Comparison of ENCODE assay signal across 26 cellular contexts in genomic region chr4:167642250-167642649, GRCh38.
DNase-seq lines count a peak whose midpoint lies in the region; ATAC-seq and TF ChIP-seq lines count a peak whose summit lies in the region.
"Had no signal": no experiment of that assay in that cellular context is flagged by ENCODE, and none has a peak within 500 bp of the region (broad histone marks: within the 10 kb centered on the region; RNA-seq: fewer than 3 reads in every experiment).

No MANE protein-coding gene starts in this region.

- in situ Hi-C loops in brain microvascular endothelial cell (cut with HindIII; ENCODE audit: low pct_ligation_motif_present, low sequenced_read_pairs), result no loop called here

- DNase-seq in dorsolateral prefrontal cortex (no peak), brain microvascular endothelial cell (no peak), epidermal melanocyte (ENCODE audit: insufficient read length, low spot score) (no peak)
- DNase-seq: activated CD4-positive, alpha-beta T cell treated with anti-CD3 and anti-CD28 coated beads, Interleukin-2, amount 10 ng/mL, durations not matched to agents 24 days and 14 days; activated CD8-positive, alpha-beta memory T cell treated with anti-CD3 and anti-CD28 coated beads for 24 hours; activated effector memory CD4-positive, alpha-beta T cell treated with Interleukin-2 at 50 U/mL for 16 hours; activated T-cell treated with anti-CD3 and anti-CD28 coated beads for 4 hours; amygdala; HFFc6; immature natural killer cell; left colon; natural killer cell; NCI-H146; NCI-H226; nucleus accumbens; stomach; T1000; thyroid gland had no signal

- no peaks in the 10 kb centered on the region for H3K36me3 ChIP-seq in brain microvascular endothelial cell (replicated peaks)
- H3K36me3 ChIP-seq: BLaER1, prostate gland, stomach, thyroid gland had no signal

- H3K27ac ChIP-seq in dorsolateral prefrontal cortex (no peak overlapping the region), brain microvascular endothelial cell (no peak overlapping the region)
- H3K27ac ChIP-seq: BLaER1, prostate gland, stomach, thyroid gland had no signal

- no peak for TF ChIP-seq CTCF in dorsolateral prefrontal cortex (IDR thresholded peaks at IDR 0.05 in 54 of 56, conservative IDR thresholded peaks at IDR 0.05 in 2 of 56; ENCODE audit: low read depth in 1 of 56, partially characterized antibody in 56 of 56)
- no peak for TF ChIP-seq CTCF in brain microvascular endothelial cell (IDR thresholded peaks at IDR 0.05; ENCODE audit: low read depth, low read length, missing control alignments)

- ATAC-seq in GM18870 (IDR thresholded peaks at IDR 0.05; ENCODE audit: unreplicated experiment) (peak; percentile 77), GM21786 (IDR thresholded peaks at IDR 0.05; ENCODE audit: unreplicated experiment) (peak; percentile 76), HG03565 (IDR thresholded peaks at IDR 0.05; ENCODE audit: unreplicated experiment) (peak; percentile 50), HG03196 (IDR thresholded peaks at IDR 0.05; ENCODE audit: unreplicated experiment) (no peak)
- ATAC-seq: activated naive CD4-positive, alpha-beta T cell treated with anti-CD3 and anti-CD28 coated beads, Interleukin-2, amount 50 U/mL, for 72 hours; left colon; natural killer cell; sciatic nerve had no signal

- intact Hi-C loops in dorsolateral prefrontal cortex (cut with DNase I), result no loop called here

- H3K4me3 ChIP-seq in dorsolateral prefrontal cortex, result no peak overlapping the region
- no peak overlapping the region for H3K4me3 ChIP-seq in brain microvascular endothelial cell (ENCODE audit: low read depth, low read length)
- H3K4me3 ChIP-seq: BLaER1, prostate gland, stomach, thyroid gland had no signal

- no peaks in the 10 kb centered on the region for H3K27me3 ChIP-seq in dorsolateral prefrontal cortex
- no peaks in the 10 kb centered on the region for H3K27me3 ChIP-seq in brain microvascular endothelial cell (replicated peaks)
- H3K27me3 ChIP-seq: BLaER1, stomach, thyroid gland had no signal
